ENCODE assay signal across 10 cellular contexts in the genomic region with DNA sequence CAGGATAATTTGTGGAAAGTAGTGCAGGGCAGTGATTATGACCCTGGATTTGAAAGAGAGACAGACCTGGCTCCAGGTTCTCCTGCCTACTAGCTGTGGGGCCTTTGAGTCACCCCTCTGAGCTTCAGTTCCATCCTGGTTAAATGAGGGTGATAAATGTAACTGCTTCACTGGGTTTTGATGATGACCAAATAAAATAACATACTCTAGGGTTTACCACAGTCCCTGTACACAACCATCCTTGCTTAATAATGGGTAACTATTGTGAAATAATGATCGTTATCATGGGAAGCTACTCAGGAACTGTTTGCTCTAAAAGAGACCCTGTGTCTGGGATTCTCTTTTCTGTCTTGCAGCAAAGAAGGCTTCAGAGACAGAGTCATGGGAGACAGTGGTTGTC. TPM values are rescaled to one million over a fixed set of nuclear protein-coding genes. Genes with fewer than 3 reads are reported as not detected.
DNase-seq lines count a peak whose midpoint lies in the region; ATAC-seq and TF ChIP-seq lines count a peak whose summit lies in the region.
"Had no signal": no experiment of that assay in that cellular context is flagged by ENCODE, and none has a peak within 500 bp of the region (broad histone marks: within the 10 kb centered on the region; RNA-seq: fewer than 3 reads in every experiment).

No MANE protein-coding gene starts in this region.

- CTCF ChIA-PET in activated B cell treated with CpG ODN at 0.5 μM for 24 hours (lab: Charles Lee): interaction anchor here (1.0 to 2.5 kb wide), 10 partner anchors 8 to 42 kb away, joined by 3 to 15 read pairs (median 6); a partner anchor contains a TSS
- CTCF ChIA-PET in A673 (lab: Charles Lee): no interaction called here

- H3K4me2 ChIP-seq in hepatocyte: no peak overlapping the region

- peak; percentile 43 to 89 for DNase-seq in HL-60 (ENCODE audit: low read depth in 1 of 2, low spot score in 1 of 2)
- DNase-seq in activated B cell treated with CpG ODN at 0.5 μM for 24 hours: no peak
- no peak for DNase-seq in hepatocyte (ENCODE audit: low spot score)
- DNase-seq in A673 (ENCODE audit: low spot score): no peak
- DNase-seq in GDM1 (lab: John Stamatoyannopoulos, UW): no peak
- no peak for DNase-seq in testis

- H4K20me1 ChIP-seq in hepatocyte (ENCODE audit: insufficient read depth, poor library complexity, severe bottlenecking): no peaks in the 10 kb centered on the region

- TF ChIP-seq POLR2A in testis (IDR thresholded peaks at IDR 0.05): no peak

- no peaks in the 10 kb centered on the region for H3K9me2 ChIP-seq in hepatocyte (replicated peaks; ENCODE audit: insufficient read depth)

- H3K27me3 Mint-ChIP-seq in activated B cell treated with CpG ODN at 0.5 μM for 24 hours: no peaks in the 10 kb centered on the region

- H3K4me3 ChIP-seq in ACC112 (ENCODE audit: low read depth, low read length) (no peak overlapping the region), HL-60 (replicated peaks; ENCODE audit: insufficient read depth, low read length) (no peak overlapping the region), hepatocyte (no peak overlapping the region), A673 (ENCODE audit: low read depth, low read length, poor library complexity, severe bottlenecking) (no peak overlapping the region), testis (no peak overlapping the region)
- H3K4me3 ChIP-seq: SJSA1 had no signal

- peak overlapping the region; percentile 88 for H3K27ac Mint-ChIP-seq in activated B cell treated with CpG ODN at 0.5 μM for 24 hours

- TF ChIP-seq CTCF in HL-60 (IDR thresholded peaks at IDR 0.05; ENCODE audit: insufficient read depth, low read length) (no peak), activated B cell treated with CpG ODN at 0.5 μM for 24 hours (IDR thresholded peaks at IDR 0.05) (no peak), hepatocyte (IDR thresholded peaks at IDR 0.05; ENCODE audit: poor library complexity) (no peak), A673 (conservative IDR thresholded peaks at IDR 0.05; ENCODE audit: low read depth, low read length) (no peak), testis (IDR thresholded peaks at IDR 0.05) (no peak)

- H3K36me3 Mint-ChIP-seq in activated B cell treated with CpG ODN at 0.5 μM for 24 hours (ENCODE audit: low read depth): peaks cover 94% of the 10 kb centered on the region

- ATAC-seq in activated B cell treated with CpG ODN at 0.5 μM for 24 hours (ENCODE audit: low read depth): no peak
- ATAC-seq in HG02642 (IDR thresholded peaks at IDR 0.05; ENCODE audit: poor library complexity, unreplicated experiment): no peak

- intact Hi-C loops in activated B cell treated with CpG ODN at 0.5 μM for 24 hours (cut with micrococcal nuclease) (loop anchor here (1.0 kb wide), 1 partner anchor 9 kb away; no protein-coding TSS in a partner anchor), A673 (cut with micrococcal nuclease; ENCODE audit: unreplicated experiment) (no loop called here), testis (cut with DNase I; ENCODE audit: low total_unique reads) (no loop called here)

- no TSS peak for BruUV-seq in A673 (replicated peaks; lab: Mats Ljungman, UMichigan)

- POLR2A ChIA-PET in activated B cell treated with CpG ODN at 0.5 μM for 24 hours (lab: Charles Lee) (interaction anchor here (0.8 to 15.2 kb wide), 9 partner anchors 9 to 215 kb away, joined by 3 to 913 read pairs (median 9); a partner anchor contains a TSS), A673 (lab: Charles Lee; ENCODE audit: low non-redundant PET) (no interaction called here)

- H3K4me1 ChIP-seq in ACC112 (ENCODE audit: control insufficient read depth, insufficient read depth, low read length, unreplicated experiment) (peaks cover 44% of the 10 kb centered on the region), hepatocyte (ENCODE audit: insufficient read depth) (peaks cover 35% of the 10 kb centered on the region), A673 (ENCODE audit: insufficient read depth, low read length, poor library complexity, severe bottlenecking) (no peaks in the 10 kb centered on the region), testis (no peaks in the 10 kb centered on the region)

- H3K27ac ChIP-seq in ACC112 (ENCODE audit: low read depth, low read length) (peak overlapping the region; percentile 89), HL-60 (replicated peaks) (peak overlapping the region; percentile 77), hepatocyte (peak overlapping the region; percentile 47), A673 (ENCODE audit: low read depth, low read length, poor library complexity, severe bottlenecking) (no peak overlapping the region), testis (no peak overlapping the region)
- H3K27ac ChIP-seq: SJSA1 had no signal

- 86% methylated on average over 1 of the region's 1 CpG for WGBS in hepatocyte (ENCODE audit: low lambda C conversion rate, missing lambda C conversion rate)
- WGBS in testis, 2 donors: 77 to 94% methylated on average over 1 of the region's 1 CpG

- H3K27me3 ChIP-seq in ACC112 (ENCODE audit: insufficient read depth, low read length) (no peaks in the 10 kb centered on the region), HL-60 (ENCODE audit: insufficient read depth, poor library complexity, severe bottlenecking) (no peaks in the 10 kb centered on the region), hepatocyte (no peaks in the 10 kb centered on the region), A673 (replicated peaks; ENCODE audit: insufficient read depth, low read depth, low read length, poor library complexity) (no peaks in the 10 kb centered on the region), testis (no peaks in the 10 kb centered on the region)
- H3K27me3 ChIP-seq: SJSA1 had no signal

- H3K36me3 ChIP-seq in ACC112 (ENCODE audit: insufficient read depth, low read length): peaks cover 17% of the 10 kb centered on the region
- peaks cover 6% of the 10 kb centered on the region for H3K36me3 ChIP-seq in hepatocyte (replicated peaks; ENCODE audit: insufficient read depth, low read depth)
- H3K36me3 ChIP-seq in A673 (ENCODE audit: insufficient read depth, low read length, poor library complexity, severe bottlenecking): peaks cover 62% of the 10 kb centered on the region
- H3K36me3 ChIP-seq in testis (ENCODE audit: low read depth, missing control alignments): no peaks in the 10 kb centered on the region

- no peaks in the 10 kb centered on the region for H3K79me2 ChIP-seq in ACC112 (ENCODE audit: control insufficient read depth, insufficient read depth, low read length, unreplicated experiment)
- no peaks in the 10 kb centered on the region for H3K79me2 ChIP-seq in hepatocyte

- H3K9me3 ChIP-seq in hepatocyte (ENCODE audit: low read depth): no peaks in the 10 kb centered on the region
- H3K9me3 ChIP-seq in A673 (ENCODE audit: low read depth, low read length, poor library complexity, severe bottlenecking): no peaks in the 10 kb centered on the region
- H3K9me3 ChIP-seq in testis: no peaks in the 10 kb centered on the region
- H3K9me3 ChIP-seq: SJSA1 had no signal

- H3K4me1 Mint-ChIP-seq in activated B cell treated with CpG ODN at 0.5 μM for 24 hours: peaks cover 79% of the 10 kb centered on the region

- peaks cover 4% of the 10 kb centered on the region for H3K9me3 Mint-ChIP-seq in activated B cell treated with CpG ODN at 0.5 μM for 24 hours

- H2AFZ ChIP-seq in ACC112 (ENCODE audit: low read length, unreplicated experiment) (no peak overlapping the region), hepatocyte (no peak overlapping the region)

- H3K4me3 Mint-ChIP-seq in activated B cell treated with CpG ODN at 0.5 μM for 24 hours: peak overlapping the region; percentile 63

RNA-seq across cellular contexts. Expression of a gene that starts 23.7 kb away (rescaled TPM):
- total RNA-seq in activated B cell treated with CpG ODN at 0.5 μM for 24 hours (283 and 322 TPM in 2 replicates), hepatocyte (12.9 and 13.8 TPM in 2 replicates), A673 (2021) (20.4 and 28.8 TPM in 2 replicates), testis (10 to 100 TPM; 21.2 to 31.5 TPM)
- polyA plus RNA-seq in hepatocyte (4.5 and 6.6 TPM in 2 replicates), testis (ENCODE audit: insufficient read depth, low read depth, low replicate concordance) (20.6 TPM)

RNA-seq across cellular contexts. Expression of a gene that starts 34.5 kb away (rescaled TPM):
- total RNA-seq in activated B cell treated with CpG ODN at 0.5 μM for 24 hours: not detected in 2 replicates
- total RNA-seq in hepatocyte: 45.7 and 52.0 TPM in 2 replicates
- polyA plus RNA-seq in hepatocyte: 80.9 and 136 TPM in 2 replicates
- total RNA-seq in A673 (2021): not detected in 2 replicates
- under 1 TPM in 1 of 2 donors, not detected in 1; 0.56 TPM for total RNA-seq in testis
- polyA plus RNA-seq in testis (ENCODE audit: insufficient read depth, low read depth, low replicate concordance): 2.3 TPM
- total RNA-seq: G401, SJSA1 had no signal

RNA-seq across cellular contexts. Expression of a gene that starts 41.2 kb away (rescaled TPM):
- total RNA-seq in activated B cell treated with CpG ODN at 0.5 μM for 24 hours: not detected in 2 replicates
- 397 and 472 TPM in 2 replicates for total RNA-seq in hepatocyte
- 538 and 976 TPM in 2 replicates for polyA plus RNA-seq in hepatocyte
- not detected in 2 replicates for total RNA-seq in A673 (2021)
- not detected for total RNA-seq in testis
- polyA plus RNA-seq in testis (ENCODE audit: insufficient read depth, low read depth, low replicate concordance): 1.6 TPM
- total RNA-seq: G401, SJSA1 had no signal

Comparison
In these comparisons a context has a peak if more than half of its experiments do, and no peak if none do; other contexts are left out.
1. H3K27ac ChIP-seq: peak in ACC112 (single experiment), HL-60 (single experiment) and hepatocyte (single experiment); none in A673 (single experiment) and testis (0 of 2).
2. DNase-seq: peak in HL-60 (2 of 2); none in activated B cell treated with CpG ODN at 0.5 μM for 24 hours (single experiment), hepatocyte (single experiment), A673 (single experiment), GDM1 (single experiment) and testis (single experiment).
3. RNA of a gene that starts 34.5 kb away (total RNA-seq): 45.7 to 52.0 TPM in hepatocyte; 0.56 TPM in testis, not detected in activated B cell treated with CpG ODN at 0.5 μM for 24 hours and not detected in A673; every median in the first group is over 10 times any median in the second.
4. RNA of a gene that starts 41.2 kb away (total RNA-seq): 397 to 472 TPM in hepatocyte; not detected in activated B cell treated with CpG ODN at 0.5 μM for 24 hours, not detected in A673 and not detected in testis; every median in the first group is over 100 times any median in the second.